ENCODE assay signal across 1 cellular context in the genomic region with DNA sequence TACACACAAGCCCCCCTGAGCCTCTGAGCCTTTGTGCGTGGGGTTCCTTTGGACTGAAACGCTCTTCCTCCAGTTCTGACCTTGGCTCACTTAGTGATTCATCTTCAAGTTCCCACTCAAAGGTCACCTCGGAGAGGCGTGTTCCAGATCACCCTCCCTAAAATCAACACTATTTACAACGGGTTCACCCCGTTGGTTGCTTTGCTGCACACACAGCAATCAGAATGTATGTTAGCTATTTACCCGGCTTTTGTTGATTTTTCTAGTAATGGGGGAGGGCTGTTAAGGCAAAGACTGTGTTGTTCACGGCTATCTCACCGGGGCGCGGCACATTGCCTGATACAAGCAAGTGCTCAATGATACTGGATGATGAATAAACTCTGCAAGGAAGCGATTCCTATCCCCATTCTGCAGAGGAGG.
TF ChIP-seq lines count a peak whose summit lies in the region.

No MANE protein-coding gene starts in this region.

TF ChIP-seq in IMR-90, 13 proteins besides CTCF, POLR2A, EP300 and RAD21 (continued from another document):
- TF ChIP-seq RCOR1 (IDR thresholded peaks at IDR 0.05; ENCODE audit: insufficient replicate concordance, low read length) (no peak), FOS (IDR thresholded peaks at IDR 0.05; ENCODE audit: low read depth, low read length) (no peak), ELK1 (IDR thresholded peaks at IDR 0.05; ENCODE audit: borderline replicate concordance, low read depth, low read length) (no peak), MXI1 (IDR thresholded peaks at IDR 0.05; ENCODE audit: borderline replicate concordance, low read depth, low read length) (no peak), MAFK (IDR thresholded peaks at IDR 0.05; ENCODE audit: low read depth, low read length) (no peak), CEBPB (IDR thresholded peaks at IDR 0.05; ENCODE audit: low read depth, low read length) (no peak)
